9 cellular contexts compared by ENCODE assay signal in the genomic region with DNA sequence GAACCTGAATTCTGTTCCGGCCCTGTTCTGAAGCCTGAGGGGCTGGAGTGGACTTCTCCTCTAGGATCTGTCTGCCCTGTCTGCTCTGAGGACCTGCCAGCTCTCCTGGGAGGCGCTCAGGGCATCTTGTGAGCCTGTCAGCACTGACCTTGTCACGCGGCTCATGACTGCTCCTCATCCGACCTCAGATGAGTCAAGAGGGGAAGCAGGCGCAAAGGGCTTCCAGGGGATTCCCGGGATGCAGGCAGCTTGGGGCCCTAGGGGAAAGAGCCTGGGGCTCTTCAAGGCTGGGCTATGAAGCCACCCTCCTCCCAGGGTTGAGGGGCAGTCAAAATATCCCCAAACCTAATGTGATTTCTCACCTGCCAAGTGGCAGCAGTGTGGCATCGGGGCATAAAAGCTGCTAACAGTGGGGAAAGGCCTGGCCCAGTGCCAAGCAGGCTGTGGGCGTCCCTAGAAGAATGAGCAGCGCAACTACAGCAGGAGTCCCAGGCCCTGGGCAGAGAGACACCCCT. TPM values are rescaled to one million over a fixed set of nuclear protein-coding genes. Genes with fewer than 3 reads are reported as not detected.
A peak's percentile ranks its signal among the peaks of the same experiment; 100 is the strongest.
DNase-seq lines count a peak whose midpoint lies in the region; ATAC-seq lines count a peak whose summit lies in the region.
"Had no signal": no experiment of that assay in that cellular context is flagged by ENCODE, and none has a peak within 500 bp of the region (broad histone marks: within the 10 kb centered on the region; RNA-seq: fewer than 3 reads in every experiment).

No MANE protein-coding gene starts in this region.

- no peaks in the 10 kb centered on the region for H3K36me3 ChIP-seq in CD4-positive, alpha-beta memory T cell (ENCODE audit: insufficient read depth, low read length)
- H3K36me3 ChIP-seq in MG63 = no peaks in the 10 kb centered on the region

- H3K9me3 ChIP-seq in CD4-positive, alpha-beta memory T cell (ENCODE audit: control insufficient read depth in 1 of 2, low read length in 2 of 2) = no peaks in the 10 kb centered on the region
- H3K9me3 ChIP-seq in MG63 = no peaks in the 10 kb centered on the region

- no peaks in the 10 kb centered on the region for H3K9me3 Mint-ChIP-seq in CD4-positive, alpha-beta memory T cell
- H3K9me3 Mint-ChIP-seq in stimulated activated naive B cell treated with anti-CD40 and anti-IgM and Interleukin-4, amounts not matched to agents 10 μg/mL and 1 μg/mL and 100 μg/mL, for 72 hours = no peaks in the 10 kb centered on the region

- peaks cover 31% of the 10 kb centered on the region for H3K4me1 ChIP-seq in CD4-positive, alpha-beta memory T cell (ENCODE audit: insufficient read depth, low read length)

- no peaks in the 10 kb centered on the region for H3K27me3 Mint-ChIP-seq in CD4-positive, alpha-beta memory T cell
- no peaks in the 10 kb centered on the region for H3K27me3 Mint-ChIP-seq in stimulated activated naive B cell treated with anti-CD40 and anti-IgM and Interleukin-4, amounts not matched to agents 10 μg/mL and 1 μg/mL and 100 μg/mL, for 72 hours

- H3K27ac ChIP-seq in CD4-positive, alpha-beta memory T cell (ENCODE audit: low read depth, low read length) = peak overlapping the region; percentile 43
- H3K27ac ChIP-seq: KMS-11 had no signal

- H3K4me3 Mint-ChIP-seq in CD4-positive, alpha-beta memory T cell = peak overlapping the region in 6 of 8 donors; percentile 33 to 77 (median 42)
- peak overlapping the region; percentile 57 to 60 for H3K4me3 Mint-ChIP-seq in stimulated activated naive B cell treated with anti-CD40 and anti-IgM and Interleukin-4, amounts not matched to agents 10 μg/mL and 1 μg/mL and 100 μg/mL, for 72 hours

- peak overlapping the region; percentile 62 to 92 (median 89) for H3K27ac Mint-ChIP-seq in CD4-positive, alpha-beta memory T cell
- peak overlapping the region; percentile 92 for H3K27ac Mint-ChIP-seq in stimulated activated naive B cell treated with anti-CD40 and anti-IgM and Interleukin-4, amounts not matched to agents 10 μg/mL and 1 μg/mL and 100 μg/mL, for 72 hours

- intact Hi-C loops in CD4-positive, alpha-beta memory T cell (cut with micrococcal nuclease) = loop anchor here (1.0 kb wide), 1 partner anchor 9 kb away; no protein-coding TSS in a partner anchor

- POLR2A ChIA-PET in CD4-positive, alpha-beta memory T cell (lab: Charles Lee; ENCODE audit: partially characterized antibody) = interaction anchor here (1.0 to 10.0 kb wide), 7 partner anchors 10 to 58 kb away, joined by 3 to 188 read pairs (median 4); a partner anchor contains a TSS

- H3K27me3 ChIP-seq in CD4-positive, alpha-beta memory T cell (ENCODE audit: insufficient read depth, low read length) = no peaks in the 10 kb centered on the region
- H3K27me3 ChIP-seq in MG63 = no peaks in the 10 kb centered on the region; the same call in 1 of the 2 replicates

- no peaks in the 10 kb centered on the region for H3K36me3 Mint-ChIP-seq in CD4-positive, alpha-beta memory T cell
- no peaks in the 10 kb centered on the region for H3K36me3 Mint-ChIP-seq in stimulated activated naive B cell treated with anti-CD40 and anti-IgM and Interleukin-4, amounts not matched to agents 10 μg/mL and 1 μg/mL and 100 μg/mL, for 72 hours

- DNase-seq in CD4-positive, alpha-beta memory T cell = peak; percentile 63 to 88 (median 63)
- DNase-seq in MG63 = peak; percentile 81
- DNase-seq in activated CD4-positive, alpha-beta T cell treated with anti-CD3 and anti-CD28 coated beads, Interleukin-2, amount 50 U/mL, for 4 hours = peak; percentile 77
- peak; percentile 69 to 95 for DNase-seq in dermis microvascular lymphatic vessel endothelial cell (ENCODE audit: low read depth in 2 of 2)
- DNase-seq in mucosa of gallbladder (ENCODE audit: low spot score) = peak; percentile 48
- peak; percentile 80 for DNase-seq in stimulated activated naive B cell treated with anti-CD40 and anti-IgM and Interleukin-4, amounts not matched to agents 10 μg/mL and 1 μg/mL and 100 μg/mL, for 72 hours
- DNase-seq in cerebellum (ENCODE audit: low spot score) = no peak

- CTCF ChIA-PET in CD4-positive, alpha-beta memory T cell (lab: Charles Lee; ENCODE audit: partially characterized antibody) = interaction anchor here (1.0 to 7.2 kb wide), 3 partner anchors 10 to 48 kb away, joined by 3 to 40 read pairs (median 8); no protein-coding TSS in a partner anchor

- H3K4me3 ChIP-seq in CD4-positive, alpha-beta memory T cell (ENCODE audit: low read length in 2 of 2) = no peak overlapping the region
- H3K4me3 ChIP-seq in MG63 = no peak overlapping the region

- peak; percentile 51 for ATAC-seq in GM19438 (IDR thresholded peaks at IDR 0.05; ENCODE audit: low read depth, unreplicated experiment)
- peak; percentile 86 to 87 for ATAC-seq in stimulated activated naive B cell treated with anti-CD40 and anti-IgM and Interleukin-4, amounts not matched to agents 10 μg/mL and 1 μg/mL and 100 μg/mL, for 72 hours (replicated peaks)

- peaks cover 23 to 28% (median 25%) of the 10 kb centered on the region in 4 donors for H3K4me1 Mint-ChIP-seq in CD4-positive, alpha-beta memory T cell
- peaks cover 26 to 30% of the 10 kb centered on the region in 2 donors for H3K4me1 Mint-ChIP-seq in stimulated activated naive B cell treated with anti-CD40 and anti-IgM and Interleukin-4, amounts not matched to agents 10 μg/mL and 1 μg/mL and 100 μg/mL, for 72 hours

RNA-seq across cellular contexts. Expression of a gene that starts 27.6 kb away (rescaled TPM):
- total RNA-seq in CD4-positive, alpha-beta memory T cell = 1 to 10 TPM; 4.5 to 5.9 TPM
- 1 to 10 TPM in 1 of 2 donors, under 1 TPM in 1; 0.16 to 1.7 TPM for polyA plus RNA-seq in CD4-positive, alpha-beta memory T cell
- 3.3 and 4.7 TPM in 2 replicates for total RNA-seq in MG63 (2014; rRNA removed; shearing (Covaris generic); ENCODE audit: low replicate concordance)
- total RNA-seq in dermis microvascular lymphatic vessel endothelial cell = 6.0 and 11.8 TPM in 2 replicates
- total RNA-seq in mucosa of gallbladder = 3.5 TPM
- total RNA-seq in cerebellum = 12.2 TPM

RNA-seq across cellular contexts. Expression of a gene that starts 42.3 kb away (rescaled TPM):
- 10 to 100 TPM; 22.7 to 24.1 TPM for total RNA-seq in CD4-positive, alpha-beta memory T cell
- polyA plus RNA-seq in CD4-positive, alpha-beta memory T cell = 10 to 100 TPM; 10.6 to 29.1 TPM
- total RNA-seq in MG63 (2014; rRNA removed; shearing (Covaris generic); ENCODE audit: low replicate concordance) = 10.9 and 25.0 TPM in 2 replicates
- 57.4 and 112 TPM in 2 replicates for total RNA-seq in dermis microvascular lymphatic vessel endothelial cell
- total RNA-seq in mucosa of gallbladder = 31.5 TPM
- total RNA-seq in cerebellum = 9.1 TPM

RNA-seq across cellular contexts. Expression of a gene that starts 58.6 kb away (rescaled TPM):
- total RNA-seq in CD4-positive, alpha-beta memory T cell = under 1 TPM; 0.17 to 0.58 TPM
- not detected for polyA plus RNA-seq in CD4-positive, alpha-beta memory T cell
- total RNA-seq in MG63 (2014; rRNA removed; shearing (Covaris generic); ENCODE audit: low replicate concordance) = 8.1 and 8.5 TPM in 2 replicates
- 4.4 and 9.0 TPM in 2 replicates for total RNA-seq in dermis microvascular lymphatic vessel endothelial cell
- total RNA-seq in mucosa of gallbladder = 6.0 TPM
- total RNA-seq in cerebellum = 5.3 TPM
